ENCODE assay signal across 9 cellular contexts in genomic region chr1:164562947-164563346, GRCh38. TPM values are rescaled to one million over a fixed set of nuclear protein-coding genes. Genes with fewer than 3 reads are reported as not detected.
DNase-seq lines count a peak whose midpoint lies in the region; ATAC-seq and TF ChIP-seq lines count a peak whose summit lies in the region.
"Had no signal": no experiment of that assay in that cellular context is flagged by ENCODE, and none has a peak within 500 bp of the region (broad histone marks: within the 10 kb centered on the region; RNA-seq: fewer than 3 reads in every experiment).

No MANE protein-coding gene starts in this region.

- H4K8ac ChIP-seq in mesenchymal stem cell (ENCODE audit: low read length) = no peak overlapping the region

- no peak overlapping the region for H3K4ac ChIP-seq in mesenchymal stem cell (ENCODE audit: low read depth in 1 of 2, low read length in 2 of 2)

- H2BK15ac ChIP-seq in mesenchymal stem cell (ENCODE audit: low read depth, poor library complexity, severe bottlenecking) = no peak overlapping the region

- no peaks in the 10 kb centered on the region for H3K4me1 ChIP-seq in mesenchymal stem cell (ENCODE audit: control insufficient read depth, insufficient read depth, low read depth, low read length)
- H3K4me1 ChIP-seq in testis = peaks cover 4% of the 10 kb centered on the region

- intact Hi-C loops in testis (cut with DNase I; ENCODE audit: low total_unique reads) = no loop called here

- no peak overlapping the region for H2BK12ac ChIP-seq in mesenchymal stem cell (ENCODE audit: low read length in 2 of 2)

- no peak overlapping the region for H4K91ac ChIP-seq in mesenchymal stem cell (ENCODE audit: low read length)

- H3K23ac ChIP-seq in mesenchymal stem cell (ENCODE audit: low read length in 2 of 2) = no peak overlapping the region

- peak; percentile 66 for DNase-seq in NCI-H69 (lab: John Stamatoyannopoulos, UW)
- DNase-seq in coronary artery (ENCODE audit: low spot score) = no peak
- no peak for DNase-seq in mesenchymal stem cell
- no peak for DNase-seq in testis
- no peak for DNase-seq in NCI-H526 treated with DMSO at 0.1 percent for 48 hours (lab: John Stamatoyannopoulos, UW)
- no peak for DNase-seq in mesenteric fat pad (ENCODE audit: low spot score)
- DNase-seq: naive B cell, NCI-H2029 had no signal

- no peak overlapping the region for H2AK5ac ChIP-seq in mesenchymal stem cell (ENCODE audit: low read length, severe bottlenecking)

- peak overlapping the region; percentile 98 for H3K9ac ChIP-seq in mesenchymal stem cell (ENCODE audit: low read length)

- no peak overlapping the region for H2AFZ ChIP-seq in mesenchymal stem cell (ENCODE audit: low read depth, low read length)

- H3K36me3 ChIP-seq in mesenchymal stem cell (ENCODE audit: control insufficient read depth in 1 of 2, insufficient read depth in 2 of 2, low read depth in 1 of 2, low read length in 2 of 2) = no peaks in the 10 kb centered on the region
- H3K36me3 ChIP-seq in testis (ENCODE audit: low read depth, missing control alignments) = no peaks in the 10 kb centered on the region

- H3K27me3 ChIP-seq in mesenchymal stem cell (ENCODE audit: control insufficient read depth in 1 of 2, insufficient read depth in 1 of 2, low read length in 2 of 2) (no peaks in the 10 kb centered on the region), testis (no peaks in the 10 kb centered on the region)

- H3K4me3 ChIP-seq in coronary artery (peak overlapping the region; percentile 72), mesenchymal stem cell (ENCODE audit: insufficient read depth in 1 of 2, low read depth in 1 of 2, low read length in 2 of 2) (peak overlapping the region in 1 of 2 experiments; percentile 86), testis (peak overlapping the region in 1 of 2 donors; percentile 81)

- no peak overlapping the region for H2BK120ac ChIP-seq in mesenchymal stem cell (ENCODE audit: low read depth, low read length)

- peaks cover 7% of the 10 kb centered on the region for H3K79me1 ChIP-seq in mesenchymal stem cell (replicated peaks; ENCODE audit: low read length, poor library complexity, severe bottlenecking)

- no peaks in the 10 kb centered on the region for H3K9me3 ChIP-seq in mesenchymal stem cell (ENCODE audit: control insufficient read depth, low read length)
- H3K9me3 ChIP-seq in testis = no peaks in the 10 kb centered on the region

- TF ChIP-seq POLR2A in testis (IDR thresholded peaks at IDR 0.05) = no peak

- no peak overlapping the region for H3K14ac ChIP-seq in mesenchymal stem cell (ENCODE audit: low read length in 2 of 2)

- H3K18ac ChIP-seq in mesenchymal stem cell (ENCODE audit: low read depth in 1 of 2, low read length in 2 of 2) = no peak overlapping the region

- no peak overlapping the region for H2BK5ac ChIP-seq in mesenchymal stem cell (ENCODE audit: low read depth, low read length, poor library complexity, severe bottlenecking)

- 83% methylated on average over 2 of the region's 2 CpGs for WGBS in mesenchymal stem cell
- WGBS in testis, 2 donors = 43 to 54% methylated on average over 2 of the region's 2 CpGs

- ATAC-seq in GM19395 (IDR thresholded peaks at IDR 0.05; ENCODE audit: unreplicated experiment) = no peak

- TF ChIP-seq CTCF in coronary artery (IDR thresholded peaks at IDR 0.05) (no peak), testis (IDR thresholded peaks at IDR 0.05) (no peak)

- H3K4me2 ChIP-seq in mesenchymal stem cell (ENCODE audit: low read length, poor library complexity, severe bottlenecking) = no peak overlapping the region

- H3K27ac ChIP-seq in coronary artery (peak overlapping the region; percentile 62 to 75), mesenchymal stem cell (ENCODE audit: low read length, poor library complexity, severe bottlenecking) (no peak overlapping the region), testis (peak overlapping the region; percentile 52 to 65)

RNA-seq across cellular contexts. Expression of gene PBX1, which starts 4.0 kb away (rescaled TPM):
- 32.7 TPM for polyA plus RNA-seq in mesenchymal stem cell (2013, experiment 1 of 2)
- 33.2 TPM for polyA plus RNA-seq in mesenchymal stem cell (2013, experiment 2 of 2)
- total RNA-seq in testis (10 to 100 TPM; 20.3 to 25.0 TPM), mesenteric fat pad (87.2 TPM)
- 20.2 TPM for polyA plus RNA-seq in testis (ENCODE audit: insufficient read depth, low read depth, low replicate concordance)
